In genomic region chr14:30875788-30876053, GRCh38 we compare ENCODE assay signal across 1 cellular context.
TF ChIP-seq lines count a peak whose summit lies in the region.

No MANE protein-coding gene starts in this region.

TF ChIP-seq in GM23338, 12 proteins besides CTCF, POLR2A, EP300 and RAD21 (continued from another document):
- TF ChIP-seq REST (IDR thresholded peaks at IDR 0.05; ENCODE audit: unreplicated experiment) = no peak
- TF ChIP-seq EZH2 (IDR thresholded peaks at IDR 0.05; ENCODE audit: low read depth, unreplicated experiment) = no peak
- TF ChIP-seq ZNF462 (CRISPR knock-in tag; IDR thresholded peaks at IDR 0.05) = no peak
- no peak for TF ChIP-seq POLR2AphosphoS5 (IDR thresholded peaks at IDR 0.05; ENCODE audit: low read depth)
- TF ChIP-seq ETS1 (IDR thresholded peaks at IDR 0.05) = no peak
- TF ChIP-seq EZH2phosphoT487 (IDR thresholded peaks at IDR 0.05; ENCODE audit: unreplicated experiment) = no peak
- TF ChIP-seq CREB1 (CRISPR knock-in tag; IDR thresholded peaks at IDR 0.05; ENCODE audit: low read depth) = no peak
- TF ChIP-seq ZNF331 (CRISPR knock-in tag; IDR thresholded peaks at IDR 0.05; ENCODE audit: low read depth) = no peak
